In the genomic region with DNA sequence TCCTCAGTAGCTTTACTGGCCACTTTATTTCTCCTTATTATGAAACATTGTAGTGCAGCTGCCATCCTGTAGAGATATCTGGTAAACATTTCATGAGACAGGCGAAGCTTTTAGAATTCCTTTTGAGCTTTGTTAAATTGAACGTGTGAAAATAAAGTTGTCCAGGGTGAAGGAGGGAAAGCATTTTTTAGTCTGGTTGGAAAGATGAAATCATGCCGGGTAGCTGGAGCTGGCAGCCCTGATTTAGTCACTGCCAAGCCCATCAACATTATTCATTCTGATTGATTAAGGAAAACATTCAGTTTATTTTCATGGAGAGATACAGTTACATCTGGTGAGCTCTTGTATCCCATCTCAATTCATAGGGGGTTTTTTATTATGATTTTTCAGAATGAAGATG, we compare ENCODE assay signal across 28 cellular contexts.
"Had no signal": no experiment of that assay in that cellular context is flagged by ENCODE, and none has a peak within 500 bp of the region (broad histone marks: within the 10 kb centered on the region; RNA-seq: fewer than 3 reads in every experiment).

No MANE protein-coding gene starts in this region.

- H3K9ac ChIP-seq: KMS-11 had no signal

- H3K4me1 Mint-ChIP-seq: activated CD4-positive, alpha-beta T cell treated with anti-CD3 and anti-CD28 coated beads, Interleukin-2, amount 10 ng/mL, durations not matched to agents 24 days and 14 days; activated naive CD4-positive, alpha-beta T cell treated with anti-CD3 and anti-CD28 coated beads, Interleukin-2, amount 10 ng/mL, durations not matched to agents 7 days and 5 days; activated naive CD8-positive, alpha-beta T cell treated with anti-CD3 and anti-CD28 coated beads for 36 hours; central memory CD8-positive, alpha-beta T cell; WTC11 had no signal

- H3K27ac Mint-ChIP-seq: activated CD4-positive, alpha-beta T cell treated with anti-CD3 and anti-CD28 coated beads, Interleukin-2, amount 10 ng/mL, durations not matched to agents 24 days and 14 days; activated naive CD4-positive, alpha-beta T cell treated with anti-CD3 and anti-CD28 coated beads, Interleukin-2, amount 10 ng/mL, durations not matched to agents 7 days and 5 days; activated naive CD8-positive, alpha-beta T cell treated with anti-CD3 and anti-CD28 coated beads for 36 hours; activated T-cell treated with anti-CD3 and anti-CD28 coated beads, Interleukin-2, amount 50 U/mL, for 72 hours; activated T-helper 2 cell treated with anti-CD3 and anti-CD28 coated beads, Interferon-gamma antibody, Interleukin-2, Interleukin-4, amounts not matched to agents 10 μg/mL and 5 μg/mL and 100 μg/mL, durations not matched to agents 14 hours and 24 hours and 36 hours; brain; T-helper 1 cell treated with Interleukin-12 subunit alpha and Interleukin-12 subunit beta and Interleukin-4 antibody, amounts not matched to agents 30 μg/mL and 1 μg/mL, for 36 hours; WTC11 had no signal

- H3K4me3 ChIP-seq: Peyer's patch, SJCRH30 had no signal

- H3K4me2 ChIP-seq: KMS-11 had no signal

- H3K27me3 Mint-ChIP-seq: activated CD4-positive, alpha-beta T cell treated with anti-CD3 and anti-CD28 coated beads, Interleukin-2, amount 10 ng/mL, durations not matched to agents 24 days and 14 days; activated naive CD4-positive, alpha-beta T cell treated with anti-CD3 and anti-CD28 coated beads, Interleukin-2, amount 10 ng/mL, durations not matched to agents 7 days and 5 days; activated naive CD8-positive, alpha-beta T cell treated with anti-CD3 and anti-CD28 coated beads for 36 hours; central memory CD8-positive, alpha-beta T cell had no signal

- H3K36me3 ChIP-seq: Peyer's patch, SJCRH30 had no signal

- H3K36me3 Mint-ChIP-seq: activated naive CD4-positive, alpha-beta T cell treated with anti-CD3 and anti-CD28 coated beads, Interleukin-2, amount 10 ng/mL, durations not matched to agents 7 days and 5 days; activated naive CD8-positive, alpha-beta T cell treated with anti-CD3 and anti-CD28 coated beads for 36 hours; brain had no signal

- H3K4me3 Mint-ChIP-seq: activated CD4-positive, alpha-beta T cell treated with anti-CD3 and anti-CD28 coated beads, Interleukin-2, amount 10 ng/mL, durations not matched to agents 24 days and 14 days; activated naive CD4-positive, alpha-beta T cell treated with anti-CD3 and anti-CD28 coated beads, Interleukin-2, amount 10 ng/mL, durations not matched to agents 7 days and 5 days; activated naive CD8-positive, alpha-beta T cell treated with anti-CD3 and anti-CD28 coated beads for 36 hours; activated T-cell treated with anti-CD3 and anti-CD28 coated beads, Interleukin-2, amount 50 U/mL, for 72 hours; brain; central memory CD8-positive, alpha-beta T cell; T-helper 1 cell treated with Interleukin-12 subunit alpha and Interleukin-12 subunit beta and Interleukin-4 antibody, amounts not matched to agents 30 μg/mL and 1 μg/mL, for 36 hours; WTC11 had no signal

- H3K27ac ChIP-seq: KMS-11, Peyer's patch, RWPE1, SJCRH30 had no signal

- H3K4me1 ChIP-seq: Peyer's patch, SJCRH30 had no signal

- DNase-seq: activated CD4-positive, alpha-beta T cell treated with anti-CD3 and anti-CD28 coated beads, Interleukin-2, amount 10 ng/mL, durations not matched to agents 24 days and 14 days; activated CD4-positive, alpha-beta T cell treated with anti-CD3 and anti-CD28 coated beads, Interleukin-2, amount 50 U/mL, for 48 hours; activated CD4-positive, CD25-positive, alpha-beta regulatory T cell treated with anti-CD3 and anti-CD28 coated beads, Interleukin-2, amount 50 U/mL, for 72 hours; activated gamma-delta T cell treated with Interleukin-2 at 50 U/mL for 16 hours; activated naive CD4-positive, alpha-beta T cell treated with anti-CD3 and anti-CD28 coated beads, Interleukin-2, amount 10 ng/mL, durations not matched to agents 7 days and 5 days; activated naive CD8-positive, alpha-beta T cell treated with anti-CD3 and anti-CD28 coated beads for 36 hours; activated T-cell treated with anti-CD3 and anti-CD28 coated beads for 4 hours; activated T-cell treated with anti-CD3 and anti-CD28 coated beads, Interleukin-2, amount 50 U/mL, for 72 hours; aorta; MM.1S; NCI-H1105; NCI-H1436; NCI-H1694 treated with DMSO at 0.1 percent for 48 hours; NCI-H2029 treated with DMSO at 0.1 percent for 48 hours; NCI-H345; NCI-H510A treated with DMSO at 0.1 percent for 48 hours; NCI-H69; NK-92 treated with Interleukin-12 subunit alpha and Interleukin-12 subunit beta, amount 100 ng/mL, for 24 hours; Peyer's patch; Right ventricle myocardium superior; SJCRH30 had no signal

- H3K9me3 Mint-ChIP-seq: activated CD4-positive, alpha-beta T cell treated with anti-CD3 and anti-CD28 coated beads, Interleukin-2, amount 10 ng/mL, durations not matched to agents 24 days and 14 days; activated T-cell treated with anti-CD3 and anti-CD28 coated beads, Interleukin-2, amount 50 U/mL, for 72 hours had no signal

- H3K27me3 ChIP-seq: Peyer's patch, SJCRH30 had no signal

- H3K9me3 ChIP-seq: Peyer's patch, SJCRH30 had no signal
